In genomic region chr3:137165117-137165806, GRCh38 we compare ENCODE assay signal across 15 cellular contexts.
DNase-seq lines count a peak whose midpoint lies in the region; ATAC-seq and TF ChIP-seq lines count a peak whose summit lies in the region.
"Had no signal": no experiment of that assay in that cellular context is flagged by ENCODE, and none has a peak within 500 bp of the region (broad histone marks: within the 10 kb centered on the region; RNA-seq: fewer than 3 reads in every experiment).

No MANE protein-coding gene starts in this region.

- no peak for DNase-seq in stimulated activated naive CD8-positive, alpha-beta T cell treated with anti-CD3 and anti-CD28 coated beads, Interleukin-15, Interleukin-2, amounts not matched to agents 100 U/mL and 50 U/mL, for 24 hours
- no peak for DNase-seq in stimulated activated naive CD8-positive, alpha-beta T cell treated with anti-CD3 and anti-CD28 coated beads, Interleukin-15, amount 100 ng/mL, for 72 hours
- DNase-seq in RWPE1 (ENCODE audit: low spot score) (peak; percentile 69), fibroblast of pulmonary artery (ENCODE audit: low read depth) (peak; percentile 0), H7 (no peak), HEK293T (ENCODE audit: extremely low spot score) (no peak), HuH-7 (ENCODE audit: low spot score) (no peak)
- DNase-seq: activated CD8-positive, alpha-beta memory T cell treated with anti-CD3 and anti-CD28 coated beads, Interleukin-2, amount 10 ng/mL, durations not matched to agents 7 days and 5 days; activated naive CD8-positive, alpha-beta T cell treated with anti-CD3 and anti-CD28 coated beads, Interleukin-2, amount 10 ng/mL, durations not matched to agents 7 days and 5 days; dorsolateral prefrontal cortex; NCI-H446; occipital lobe; RPMI8226 had no signal

- peak; percentile 14 for ATAC-seq in stimulated activated naive CD8-positive, alpha-beta T cell treated with anti-CD3 and anti-CD28 coated beads, Interleukin-15, Interleukin-2, amounts not matched to agents 100 U/mL and 50 U/mL, for 24 hours
- no peak for ATAC-seq in stimulated activated naive CD8-positive, alpha-beta T cell treated with anti-CD3 and anti-CD28 coated beads, Interleukin-15, amount 100 ng/mL, for 72 hours
- ATAC-seq in HG03521 (IDR thresholded peaks at IDR 0.05; ENCODE audit: unreplicated experiment), result no peak
- ATAC-seq: activated CD8-positive, alpha-beta memory T cell treated with anti-CD3 and anti-CD28 coated beads, Interleukin-2, amount 10 ng/mL, durations not matched to agents 7 days and 5 days had no signal

- H3K9me3 Mint-ChIP-seq in stimulated activated naive CD8-positive, alpha-beta T cell treated with anti-CD3 and anti-CD28 coated beads, Interleukin-15, amount 100 ng/mL, for 72 hours, result peaks cover 2 to 4% of the 10 kb centered on the region in 2 donors
- H3K9me3 Mint-ChIP-seq: activated naive CD8-positive, alpha-beta T cell treated with anti-CD3 and anti-CD28 coated beads, Interleukin-2, amount 10 ng/mL, durations not matched to agents 7 days and 5 days had no signal

- CTCF ChIA-PET in RWPE1 (lab: Yijun Ruan, JAX), result interaction anchor here (0.6 kb wide), 1 partner anchor 236 kb away, joined by 3 read pairs; no protein-coding TSS in a partner anchor
- CTCF ChIA-PET in HEK293T (lab: Yijun Ruan, JAX), result interaction anchor here (0.7 kb wide), 1 partner anchor 379 kb away, joined by 3 read pairs; no protein-coding TSS in a partner anchor

- H3K27me3 ChIP-seq in H7 (ENCODE audit: control insufficient read depth, insufficient read depth, low read length), result no peaks in the 10 kb centered on the region
- H3K27me3 ChIP-seq: dorsolateral prefrontal cortex, vagina had no signal

- H3K27ac Mint-ChIP-seq in stimulated activated naive CD8-positive, alpha-beta T cell treated with anti-CD3 and anti-CD28 coated beads, Interleukin-15, amount 100 ng/mL, for 72 hours, result no peak overlapping the region
- H3K27ac Mint-ChIP-seq: activated CD8-positive, alpha-beta memory T cell treated with anti-CD3 and anti-CD28 coated beads, Interleukin-2, amount 10 ng/mL, durations not matched to agents 7 days and 5 days; activated naive CD8-positive, alpha-beta T cell treated with anti-CD3 and anti-CD28 coated beads, Interleukin-2, amount 10 ng/mL, durations not matched to agents 7 days and 5 days had no signal

- peaks cover 23% of the 10 kb centered on the region for H3K27me3 Mint-ChIP-seq in stimulated activated naive CD8-positive, alpha-beta T cell treated with anti-CD3 and anti-CD28 coated beads, Interleukin-15, amount 100 ng/mL, for 72 hours

- H3K4me1 Mint-ChIP-seq in stimulated activated naive CD8-positive, alpha-beta T cell treated with anti-CD3 and anti-CD28 coated beads, Interleukin-15, amount 100 ng/mL, for 72 hours, result no peaks in the 10 kb centered on the region
- H3K4me1 Mint-ChIP-seq: activated CD8-positive, alpha-beta memory T cell treated with anti-CD3 and anti-CD28 coated beads, Interleukin-2, amount 10 ng/mL, durations not matched to agents 7 days and 5 days; activated naive CD8-positive, alpha-beta T cell treated with anti-CD3 and anti-CD28 coated beads, Interleukin-2, amount 10 ng/mL, durations not matched to agents 7 days and 5 days had no signal

- H3K4me3 Mint-ChIP-seq in stimulated activated naive CD8-positive, alpha-beta T cell treated with anti-CD3 and anti-CD28 coated beads, Interleukin-15, amount 100 ng/mL, for 72 hours, result no peak overlapping the region
- H3K4me3 Mint-ChIP-seq: activated CD8-positive, alpha-beta memory T cell treated with anti-CD3 and anti-CD28 coated beads, Interleukin-2, amount 10 ng/mL, durations not matched to agents 7 days and 5 days; activated naive CD8-positive, alpha-beta T cell treated with anti-CD3 and anti-CD28 coated beads, Interleukin-2, amount 10 ng/mL, durations not matched to agents 7 days and 5 days had no signal

- H3K4me3 ChIP-seq in fibroblast of pulmonary artery (replicated peaks; ENCODE audit: low read depth, low read length), result no peak overlapping the region
- no peak overlapping the region for H3K4me3 ChIP-seq in H7 (ENCODE audit: insufficient read depth, low read depth, low read length)
- H3K4me3 ChIP-seq: dorsolateral prefrontal cortex, vagina had no signal

- TF ChIP-seq CTCF in RWPE1 (conservative IDR thresholded peaks at IDR 0.05; ENCODE audit: low read depth) (no peak), fibroblast of pulmonary artery (IDR thresholded peaks at IDR 0.05; ENCODE audit: low read length, missing control alignments) (no peak)

- POLR2A ChIA-PET in RWPE1 (lab: Yijun Ruan, JAX; ENCODE audit: low non-redundant PET) (no interaction called here), HEK293T (lab: Yijun Ruan, JAX) (no interaction called here)

- H3K36me3 ChIP-seq in H7 (replicated peaks; ENCODE audit: control insufficient read depth, insufficient read depth, low read length), result no peaks in the 10 kb centered on the region
- H3K36me3 ChIP-seq: vagina had no signal

- H3K27ac ChIP-seq in RWPE1, result no peak overlapping the region
- H3K27ac ChIP-seq: dorsolateral prefrontal cortex, vagina had no signal

TF ChIP-seq in HEK293T, 16 proteins besides CTCF, POLR2A, EP300 and RAD21:
- TF ChIP-seq BHLHE40 (IDR thresholded peaks at IDR 0.05; ENCODE audit: borderline replicate concordance) (no peak), FOXK2 (IDR thresholded peaks at IDR 0.05) (no peak), ZNF384 (IDR thresholded peaks at IDR 0.05) (no peak), ARNT (IDR thresholded peaks at IDR 0.05) (no peak), SUZ12 (IDR thresholded peaks at IDR 0.05) (no peak), ELF4 (IDR thresholded peaks at IDR 0.05) (no peak), HDGF (IDR thresholded peaks at IDR 0.05; ENCODE audit: borderline replicate concordance) (no peak), FOXA1 (IDR thresholded peaks at IDR 0.05) (no peak), NFRKB (IDR thresholded peaks at IDR 0.05) (no peak), TARDBP (IDR thresholded peaks at IDR 0.05) (no peak), FOXM1 (IDR thresholded peaks at IDR 0.05; ENCODE audit: borderline replicate concordance) (no peak), LEF1 (IDR thresholded peaks at IDR 0.05; ENCODE audit: borderline replicate concordance) (no peak), PKNOX1 (IDR thresholded peaks at IDR 0.05) (no peak), L3MBTL2 (conservative IDR thresholded peaks at IDR 0.05) (no peak)
TF ChIP-seq in HEK293T: peak in this region for 0.

Comparison
In these comparisons a context has a peak if more than half of its experiments do, and no peak if none do; other contexts are left out.
1. DNase-seq: peak in RWPE1 (single experiment) and fibroblast of pulmonary artery (single experiment); none in stimulated activated naive CD8-positive, alpha-beta T cell treated with anti-CD3 and anti-CD28 coated beads, Interleukin-15, Interleukin-2, amounts not matched to agents 100 U/mL and 50 U/mL, for 24 hours (single experiment), stimulated activated naive CD8-positive, alpha-beta T cell treated with anti-CD3 and anti-CD28 coated beads, Interleukin-15, amount 100 ng/mL, for 72 hours (0 of 2), H7 (single experiment), HEK293T (single experiment) and HuH-7 (single experiment).